ENCODE assay signal across 1 cellular context in genomic region chr19:47095707-47096704, GRCh38.
A peak's percentile ranks its signal among the peaks of the same experiment; 100 is the strongest.
TF ChIP-seq lines count a peak whose summit lies in the region.

No MANE protein-coding gene starts in this region.

TF ChIP-seq in liver, 16 proteins besides CTCF, POLR2A, EP300 and RAD21 (continued from another document):
- TF ChIP-seq FOXA1 (IDR thresholded peaks at IDR 0.05) (peak; percentile 77), GABPA (IDR thresholded peaks at IDR 0.05 in 1 of 2, conservative IDR thresholded peaks at IDR 0.05 in 1 of 2) (peak in 1 of 2 donors; percentile 57)
